Comparison of ENCODE assay signal across 1 cellular context in the genomic region with DNA sequence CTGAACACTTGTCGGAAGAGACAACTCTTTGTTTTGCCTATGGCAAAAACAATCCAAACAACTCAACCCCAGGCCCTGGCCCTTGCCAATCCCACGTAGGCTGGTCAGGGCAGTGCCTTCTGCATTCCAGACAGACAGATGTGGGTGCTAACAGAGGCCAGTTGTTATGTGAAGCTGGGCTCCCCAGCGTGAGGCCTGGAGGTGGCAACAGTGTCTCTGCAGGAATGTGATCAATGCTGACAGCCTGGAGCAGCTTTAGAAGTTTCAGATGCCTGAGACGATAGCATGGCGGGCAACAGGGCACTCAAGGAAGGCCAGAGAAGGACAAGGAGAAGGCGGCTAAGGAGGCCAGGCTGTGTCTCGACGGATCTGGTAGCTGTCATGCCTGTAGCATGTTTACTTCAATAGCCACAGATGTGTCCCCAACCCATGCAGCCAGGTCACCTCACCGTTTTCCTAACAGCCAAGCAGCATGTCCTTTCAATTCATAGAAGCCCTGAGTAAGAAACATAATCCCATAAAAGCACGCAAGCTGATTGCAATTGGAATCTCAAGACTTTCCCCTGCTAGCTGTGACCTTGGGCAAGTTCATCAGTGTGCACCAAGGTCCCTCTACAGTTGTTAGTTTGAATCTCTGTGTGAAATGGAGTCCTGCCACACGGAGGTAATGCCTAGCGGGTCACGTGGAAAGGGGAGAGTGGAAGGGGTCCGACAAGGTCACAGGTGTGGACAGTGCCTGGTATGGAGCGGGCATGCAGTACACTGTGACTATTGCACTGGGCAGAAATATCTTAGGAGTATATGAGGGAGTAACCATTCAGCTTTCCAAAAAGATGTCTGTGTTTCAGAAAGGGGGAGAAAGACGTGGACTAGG.
TF ChIP-seq lines count a peak whose summit lies in the region.

No MANE protein-coding gene starts in this region.

TF ChIP-seq in K562, 482 proteins besides CTCF, POLR2A, EP300 and RAD21 (continued from another document):
- TF ChIP-seq POLR2G (IDR thresholded peaks at IDR 0.05; ENCODE audit: low read depth, low read length) (no peak), NR2C1 (IDR thresholded peaks at IDR 0.05) (no peak), NR2C1 (tag; IDR thresholded peaks at IDR 0.05) (no peak), GABPA (tag; conservative IDR thresholded peaks at IDR 0.05; ENCODE audit: low read depth) (no peak), ZSCAN32 (CRISPR knock-in tag; IDR thresholded peaks at IDR 0.05) (0 out of 2 replicates have a peak, but pooled peaks have one; percentile 4), ZBED1 (IDR thresholded peaks at IDR 0.05) (no peak; the same call in 1 of the 2 replicates), RCOR1 (IDR thresholded peaks at IDR 0.05; ENCODE audit: borderline replicate concordance in 1 of 2, low read depth in 2 of 2, low read length in 2 of 2) (0 out of 4 replicates have a peak, but pooled peaks of 1 of the 2 experiments have one; percentile 31), SREBF2 (CRISPR knock-in tag; IDR thresholded peaks at IDR 0.05) (no peak), HMG20A (CRISPR knock-in tag; conservative IDR thresholded peaks at IDR 0.05) (no peak), RBM34 (IDR thresholded peaks at IDR 0.05; ENCODE audit: borderline replicate concordance, insufficient read depth, low read length) (no peak), ESRRA (IDR thresholded peaks at IDR 0.05; ENCODE audit: borderline replicate concordance, low read depth) (peak; percentile 17; the same call in 1 of the 2 replicates), RNF2 (IDR thresholded peaks at IDR 0.05) (no peak), ZNF583 (CRISPR knock-in tag; IDR thresholded peaks at IDR 0.05) (0 out of 2 replicates have a peak, but pooled peaks have one; percentile 10)
- TF ChIP-seq, protein P1, sequence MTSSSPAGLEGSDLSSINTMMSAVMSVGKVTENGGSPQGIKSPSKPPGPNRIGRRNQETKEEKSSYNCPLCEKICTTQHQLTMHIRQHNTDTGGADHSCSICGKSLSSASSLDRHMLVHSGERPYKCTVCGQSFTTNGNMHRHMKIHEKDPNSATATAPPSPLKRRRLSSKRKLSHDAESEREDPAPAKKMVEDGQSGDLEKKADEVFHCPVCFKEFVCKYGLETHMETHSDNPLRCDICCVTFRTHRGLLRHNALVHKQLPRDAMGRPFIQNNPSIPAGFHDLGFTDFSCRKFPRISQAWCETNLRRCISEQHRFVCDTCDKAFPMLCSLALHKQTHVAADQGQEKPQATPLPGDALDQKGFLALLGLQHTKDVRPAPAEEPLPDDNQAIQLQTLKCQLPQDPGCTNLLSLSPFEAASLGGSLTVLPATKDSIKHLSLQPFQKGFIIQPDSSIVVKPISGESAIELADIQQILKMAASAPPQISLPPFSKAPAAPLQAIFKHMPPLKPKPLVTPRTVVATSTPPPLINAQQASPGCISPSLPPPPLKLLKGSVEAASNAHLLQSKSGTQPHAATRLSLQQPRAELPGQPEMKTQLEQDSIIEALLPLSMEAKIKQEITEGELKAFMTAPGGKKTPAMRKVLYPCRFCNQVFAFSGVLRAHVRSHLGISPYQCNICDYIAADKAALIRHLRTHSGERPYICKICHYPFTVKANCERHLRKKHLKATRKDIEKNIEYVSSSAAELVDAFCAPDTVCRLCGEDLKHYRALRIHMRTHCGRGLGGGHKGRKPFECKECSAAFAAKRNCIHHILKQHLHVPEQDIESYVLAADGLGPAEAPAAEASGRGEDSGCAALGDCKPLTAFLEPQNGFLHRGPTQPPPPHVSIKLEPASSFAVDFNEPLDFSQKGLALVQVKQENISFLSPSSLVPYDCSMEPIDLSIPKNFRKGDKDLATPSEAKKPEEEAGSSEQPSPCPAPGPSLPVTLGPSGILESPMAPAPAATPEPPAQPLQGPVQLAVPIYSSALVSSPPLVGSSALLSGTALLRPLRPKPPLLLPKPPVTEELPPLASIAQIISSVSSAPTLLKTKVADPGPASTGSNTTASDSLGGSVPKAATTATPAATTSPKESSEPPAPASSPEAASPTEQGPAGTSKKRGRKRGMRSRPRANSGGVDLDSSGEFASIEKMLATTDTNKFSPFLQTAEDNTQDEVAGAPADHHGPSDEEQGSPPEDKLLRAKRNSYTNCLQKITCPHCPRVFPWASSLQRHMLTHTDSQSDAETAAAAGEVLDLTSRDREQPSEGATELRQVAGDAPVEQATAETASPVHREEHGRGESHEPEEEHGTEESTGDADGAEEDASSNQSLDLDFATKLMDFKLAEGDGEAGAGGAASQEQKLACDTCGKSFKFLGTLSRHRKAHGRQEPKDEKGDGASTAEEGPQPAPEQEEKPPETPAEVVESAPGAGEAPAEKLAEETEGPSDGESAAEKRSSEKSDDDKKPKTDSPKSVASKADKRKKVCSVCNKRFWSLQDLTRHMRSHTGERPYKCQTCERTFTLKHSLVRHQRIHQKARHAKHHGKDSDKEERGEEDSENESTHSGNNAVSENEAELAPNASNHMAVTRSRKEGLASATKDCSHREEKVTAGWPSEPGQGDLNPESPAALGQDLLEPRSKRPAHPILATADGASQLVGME (CRISPR knock-in tag; IDR thresholded peaks at IDR 0.05) = no peak
- TF ChIP-seq, protein P2, sequence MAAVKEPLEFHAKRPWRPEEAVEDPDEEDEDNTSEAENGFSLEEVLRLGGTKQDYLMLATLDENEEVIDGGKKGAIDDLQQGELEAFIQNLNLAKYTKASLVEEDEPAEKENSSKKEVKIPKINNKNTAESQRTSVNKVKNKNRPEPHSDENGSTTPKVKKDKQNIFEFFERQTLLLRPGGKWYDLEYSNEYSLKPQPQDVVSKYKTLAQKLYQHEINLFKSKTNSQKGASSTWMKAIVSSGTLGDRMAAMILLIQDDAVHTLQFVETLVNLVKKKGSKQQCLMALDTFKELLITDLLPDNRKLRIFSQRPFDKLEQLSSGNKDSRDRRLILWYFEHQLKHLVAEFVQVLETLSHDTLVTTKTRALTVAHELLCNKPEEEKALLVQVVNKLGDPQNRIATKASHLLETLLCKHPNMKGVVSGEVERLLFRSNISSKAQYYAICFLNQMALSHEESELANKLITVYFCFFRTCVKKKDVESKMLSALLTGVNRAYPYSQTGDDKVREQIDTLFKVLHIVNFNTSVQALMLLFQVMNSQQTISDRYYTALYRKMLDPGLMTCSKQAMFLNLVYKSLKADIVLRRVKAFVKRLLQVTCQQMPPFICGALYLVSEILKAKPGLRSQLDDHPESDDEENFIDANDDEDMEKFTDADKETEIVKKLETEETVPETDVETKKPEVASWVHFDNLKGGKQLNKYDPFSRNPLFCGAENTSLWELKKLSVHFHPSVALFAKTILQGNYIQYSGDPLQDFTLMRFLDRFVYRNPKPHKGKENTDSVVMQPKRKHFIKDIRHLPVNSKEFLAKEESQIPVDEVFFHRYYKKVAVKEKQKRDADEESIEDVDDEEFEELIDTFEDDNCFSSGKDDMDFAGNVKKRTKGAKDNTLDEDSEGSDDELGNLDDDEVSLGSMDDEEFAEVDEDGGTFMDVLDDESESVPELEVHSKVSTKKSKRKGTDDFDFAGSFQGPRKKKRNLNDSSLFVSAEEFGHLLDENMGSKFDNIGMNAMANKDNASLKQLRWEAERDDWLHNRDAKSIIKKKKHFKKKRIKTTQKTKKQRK (IDR thresholded peaks at IDR 0.05; ENCODE audit: borderline replicate concordance, low read depth, low read length) = no peak
